In genomic region chr6:8652710-8653109, GRCh38 we compare ENCODE assay signal across 24 cellular contexts.
DNase-seq lines count a peak whose midpoint lies in the region; ATAC-seq and TF ChIP-seq lines count a peak whose summit lies in the region.
"Had no signal": no experiment of that assay in that cellular context is flagged by ENCODE, and none has a peak within 500 bp of the region (broad histone marks: within the 10 kb centered on the region; RNA-seq: fewer than 3 reads in every experiment).

No MANE protein-coding gene starts in this region.

- H3K4me3 ChIP-seq in GM23338: no peak overlapping the region
- peak overlapping the region; percentile 55 to 72 (median 62) for H3K4me3 ChIP-seq in liver (ENCODE audit: low read depth in 1 of 3, low read length in 3 of 3)
- H3K4me3 ChIP-seq: GM23248 had no signal

- H3K27me3 ChIP-seq in GM23338 (ENCODE audit: insufficient read depth) (no peaks in the 10 kb centered on the region), liver (ENCODE audit: control insufficient read depth in 4 of 4, insufficient read depth in 4 of 4, low read length in 3 of 4) (no peaks in the 10 kb centered on the region)
- H3K27me3 ChIP-seq: BE2C had no signal

- H3K79me2 ChIP-seq in GM23338 (replicated peaks; ENCODE audit: insufficient read depth): no peaks in the 10 kb centered on the region

- no peaks in the 10 kb centered on the region for H4K20me1 ChIP-seq in GM23338 (replicated peaks; ENCODE audit: insufficient read depth)

- WGBS in liver: 47% methylated on average over 3 of the region's 3 CpGs

- intact Hi-C loops in activated CD8-positive, alpha-beta T cell treated with anti-CD3 and anti-CD28 coated beads for 36 hours (cut with micrococcal nuclease): no loop called here

- H3K36me3 Mint-ChIP-seq in GM23338 (ENCODE audit: low read depth) (no peaks in the 10 kb centered on the region), WTC11 (no peaks in the 10 kb centered on the region)
- no peaks in the 10 kb centered on the region for H3K36me3 Mint-ChIP-seq in activated CD8-positive, alpha-beta T cell treated with anti-CD3 and anti-CD28 coated beads for 36 hours (ENCODE audit: low read depth)
- H3K36me3 Mint-ChIP-seq: CD14-positive monocyte had no signal

- no peaks in the 10 kb centered on the region for H3K36me3 ChIP-seq in GM23338 (ENCODE audit: insufficient read depth)
- no peaks in the 10 kb centered on the region for H3K36me3 ChIP-seq in liver (ENCODE audit: control insufficient read depth in 4 of 4, insufficient read depth in 3 of 4, low read depth in 1 of 4, low read length in 3 of 4)
- H3K36me3 ChIP-seq: BE2C had no signal

- no peaks in the 10 kb centered on the region for H3F3A ChIP-seq in GM23338 (replicated peaks; ENCODE audit: low read depth)

- H2AFZ ChIP-seq in GM23338: peak overlapping the region; percentile 64; the same call in 1 of the 2 replicates
- H2AFZ ChIP-seq: GM23248 had no signal

- POLR2A ChIA-PET in WTC11 (lab: Charles Lee): no interaction called here
- POLR2A ChIA-PET in activated CD8-positive, alpha-beta T cell treated with anti-CD3 and anti-CD28 coated beads for 36 hours (lab: Charles Lee): no interaction called here

- H3K4me1 ChIP-seq in GM23338 (ENCODE audit: insufficient read depth) (no peaks in the 10 kb centered on the region), liver (ENCODE audit: control insufficient read depth in 4 of 4, insufficient read depth in 4 of 4, low read length in 3 of 4) (peaks cover 0 to 50% (median 30%) of the 10 kb centered on the region in 4 donors)
- H3K4me1 ChIP-seq: BE2C had no signal

- H3K4me2 ChIP-seq in GM23338: no peak overlapping the region

- CTCF ChIA-PET in WTC11 (lab: Charles Lee): no interaction called here
- CTCF ChIA-PET in activated CD8-positive, alpha-beta T cell treated with anti-CD3 and anti-CD28 coated beads for 36 hours (lab: Charles Lee): no interaction called here

- TF ChIP-seq CTCF in GM23338 (conservative IDR thresholded peaks at IDR 0.05; ENCODE audit: low read depth in 2 of 2) (no peak), WTC11 (IDR thresholded peaks at IDR 0.05) (no peak), liver (IDR thresholded peaks at IDR 0.05; ENCODE audit: low read depth, low read length, missing input control) (no peak)
- TF ChIP-seq CTCF in activated CD8-positive, alpha-beta T cell treated with anti-CD3 and anti-CD28 coated beads for 36 hours (IDR thresholded peaks at IDR 0.05): no peak

- no peak for TF ChIP-seq RAD21 in liver (IDR thresholded peaks at IDR 0.05)

- H3K4me3 Mint-ChIP-seq in GM23338: no peak overlapping the region
- no peak overlapping the region for H3K4me3 Mint-ChIP-seq in WTC11
- H3K4me3 Mint-ChIP-seq in activated CD8-positive, alpha-beta T cell treated with anti-CD3 and anti-CD28 coated beads for 36 hours: no peak overlapping the region
- H3K4me3 Mint-ChIP-seq: CD14-positive monocyte; CD8-positive, alpha-beta memory T cell had no signal

- H3K27ac Mint-ChIP-seq in GM23338 (no peak overlapping the region), WTC11 (no peak overlapping the region)
- H3K27ac Mint-ChIP-seq in activated CD8-positive, alpha-beta T cell treated with anti-CD3 and anti-CD28 coated beads for 36 hours: no peak overlapping the region
- H3K27ac Mint-ChIP-seq: CD14-positive monocyte; CD8-positive, alpha-beta memory T cell had no signal

- no peaks in the 10 kb centered on the region for H3K27me3 Mint-ChIP-seq in GM23338 (ENCODE audit: insufficient read depth, low read depth, poor library complexity)
- no peaks in the 10 kb centered on the region for H3K27me3 Mint-ChIP-seq in WTC11 (ENCODE audit: low read depth)
- no peaks in the 10 kb centered on the region for H3K27me3 Mint-ChIP-seq in activated CD8-positive, alpha-beta T cell treated with anti-CD3 and anti-CD28 coated beads for 36 hours
- H3K27me3 Mint-ChIP-seq: CD8-positive, alpha-beta memory T cell had no signal

- H3K27ac ChIP-seq in GM23338 (ENCODE audit: low read depth) (no peak overlapping the region), liver (ENCODE audit: low read depth in 1 of 2, low read length in 2 of 2) (peak overlapping the region; percentile 54 to 65)
- H3K27ac ChIP-seq: GM23248 had no signal

- 0 out of 3 replicates have a peak, but pooled peaks have one; percentile 25 for ATAC-seq in GM23338
- peak; percentile 74 for ATAC-seq in WTC11
- ATAC-seq in GM19395 (IDR thresholded peaks at IDR 0.05; ENCODE audit: unreplicated experiment): no peak
- no peak for ATAC-seq in activated CD8-positive, alpha-beta T cell treated with anti-CD3 and anti-CD28 coated beads for 36 hours
- no peak for ATAC-seq in GM19455 (IDR thresholded peaks at IDR 0.05; ENCODE audit: unreplicated experiment)

- H3K9me2 ChIP-seq in GM23338 (ENCODE audit: insufficient read depth): peaks cover 8% of the 10 kb centered on the region; the same call in 1 of the 2 replicates

- H3K9ac ChIP-seq in liver (ENCODE audit: low read depth in 1 of 2, low read length in 2 of 2): peak overlapping the region in 1 of 2 donors; percentile 28
- H3K9ac ChIP-seq: GM23248 had no signal

- peak; percentile 50 for DNase-seq in GM23338 (ENCODE audit: low spot score)
- DNase-seq in WTC11 (ENCODE audit: low spot score): no peak
- peak; percentile 9 for DNase-seq in iPS DF 19.7 (ENCODE audit: low read depth, low spot score)
- DNase-seq in NK-92 (lab: John Stamatoyannopoulos, UW; ENCODE audit: unreplicated experiment): no peak
- no peak for DNase-seq in activated CD8-positive, alpha-beta T cell treated with anti-CD3 and anti-CD28 coated beads for 36 hours
- DNase-seq: 8988T; ACHN; BE2C; CD8-positive, alpha-beta memory T cell; DMS153; DND-41; GM23248; HCEC 1CT; KBM-7; MV-4-11; NCI-H2029; NCI-H446 treated with DMSO at 0.1 percent for 48 hours; NCI-H526; Right ventricle myocardium superior; RPMI8226 had no signal

- H3K4me1 Mint-ChIP-seq in GM23338: no peaks in the 10 kb centered on the region
- H3K4me1 Mint-ChIP-seq in WTC11: no peaks in the 10 kb centered on the region
- no peaks in the 10 kb centered on the region for H3K4me1 Mint-ChIP-seq in activated CD8-positive, alpha-beta T cell treated with anti-CD3 and anti-CD28 coated beads for 36 hours (ENCODE audit: low read depth)
- H3K4me1 Mint-ChIP-seq: CD14-positive monocyte; CD8-positive, alpha-beta memory T cell had no signal

- no peaks in the 10 kb centered on the region for H3K9me3 ChIP-seq in liver (ENCODE audit: control insufficient read depth in 4 of 4, low read length in 3 of 4)
- H3K9me3 ChIP-seq: BE2C had no signal

- H3K9me3 Mint-ChIP-seq in GM23338 (no peaks in the 10 kb centered on the region), WTC11 (peaks cover 15% of the 10 kb centered on the region)
- H3K9me3 Mint-ChIP-seq in activated CD8-positive, alpha-beta T cell treated with anti-CD3 and anti-CD28 coated beads for 36 hours: peaks cover 15% of the 10 kb centered on the region

TF ChIP-seq in GM23338, 12 proteins besides CTCF, POLR2A, EP300 and RAD21 (continues in another document):
- TF ChIP-seq CREB1 (CRISPR knock-in tag; IDR thresholded peaks at IDR 0.05; ENCODE audit: low read depth) (no peak), EZH2 (IDR thresholded peaks at IDR 0.05; ENCODE audit: low read depth, unreplicated experiment) (no peak)

TF ChIP-seq in WTC11, 78 proteins besides CTCF, POLR2A, EP300 and RAD21 (continues in another document):
- TF ChIP-seq, protein P1, sequence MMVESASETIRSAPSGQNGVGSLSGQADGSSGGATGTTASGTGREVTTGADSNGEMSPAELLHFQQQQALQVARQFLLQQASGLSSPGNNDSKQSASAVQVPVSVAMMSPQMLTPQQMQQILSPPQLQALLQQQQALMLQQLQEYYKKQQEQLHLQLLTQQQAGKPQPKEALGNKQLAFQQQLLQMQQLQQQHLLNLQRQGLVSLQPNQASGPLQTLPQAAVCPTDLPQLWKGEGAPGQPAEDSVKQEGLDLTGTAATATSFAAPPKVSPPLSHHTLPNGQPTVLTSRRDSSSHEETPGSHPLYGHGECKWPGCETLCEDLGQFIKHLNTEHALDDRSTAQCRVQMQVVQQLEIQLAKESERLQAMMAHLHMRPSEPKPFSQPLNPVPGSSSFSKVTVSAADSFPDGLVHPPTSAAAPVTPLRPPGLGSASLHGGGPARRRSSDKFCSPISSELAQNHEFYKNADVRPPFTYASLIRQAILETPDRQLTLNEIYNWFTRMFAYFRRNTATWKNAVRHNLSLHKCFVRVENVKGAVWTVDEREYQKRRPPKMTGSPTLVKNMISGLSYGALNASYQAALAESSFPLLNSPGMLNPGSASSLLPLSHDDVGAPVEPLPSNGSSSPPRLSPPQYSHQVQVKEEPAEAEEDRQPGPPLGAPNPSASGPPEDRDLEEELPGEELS (CRISPR knock-in tag; IDR thresholded peaks at IDR 0.05): no peak
- TF ChIP-seq CDX4 (CRISPR knock-in tag; IDR thresholded peaks at IDR 0.05; ENCODE audit: borderline replicate concordance): no peak
- TF ChIP-seq FOXP1 (CRISPR knock-in tag; IDR thresholded peaks at IDR 0.05; ENCODE audit: borderline replicate concordance): no peak

TF ChIP-seq in liver, 16 proteins besides CTCF, POLR2A, EP300 and RAD21:
- TF ChIP-seq RXRA (IDR thresholded peaks at IDR 0.05) (peak in 1 of 2 donors; percentile 12), YY1 (IDR thresholded peaks at IDR 0.05) (peak; percentile 37), NR2F2 (IDR thresholded peaks at IDR 0.05) (no peak), HNF4A (conservative IDR thresholded peaks at IDR 0.05) (peak in 1 of 2 donors; percentile 6)

Comparison
In these comparisons a context has a peak if more than half of its experiments do, and no peak if none do; other contexts are left out.
1. ATAC-seq: peak in GM23338 (single experiment) and WTC11 (single experiment); none in GM19395 (single experiment), activated CD8-positive, alpha-beta T cell treated with anti-CD3 and anti-CD28 coated beads for 36 hours (single experiment) and GM19455 (single experiment).
2. DNase-seq: peak in GM23338 (single experiment) and iPS DF 19.7 (single experiment); none in WTC11 (single experiment), NK-92 (single experiment) and activated CD8-positive, alpha-beta T cell treated with anti-CD3 and anti-CD28 coated beads for 36 hours (single experiment).